Comparison of ENCODE assay signal across 14 cellular contexts in the genomic region with DNA sequence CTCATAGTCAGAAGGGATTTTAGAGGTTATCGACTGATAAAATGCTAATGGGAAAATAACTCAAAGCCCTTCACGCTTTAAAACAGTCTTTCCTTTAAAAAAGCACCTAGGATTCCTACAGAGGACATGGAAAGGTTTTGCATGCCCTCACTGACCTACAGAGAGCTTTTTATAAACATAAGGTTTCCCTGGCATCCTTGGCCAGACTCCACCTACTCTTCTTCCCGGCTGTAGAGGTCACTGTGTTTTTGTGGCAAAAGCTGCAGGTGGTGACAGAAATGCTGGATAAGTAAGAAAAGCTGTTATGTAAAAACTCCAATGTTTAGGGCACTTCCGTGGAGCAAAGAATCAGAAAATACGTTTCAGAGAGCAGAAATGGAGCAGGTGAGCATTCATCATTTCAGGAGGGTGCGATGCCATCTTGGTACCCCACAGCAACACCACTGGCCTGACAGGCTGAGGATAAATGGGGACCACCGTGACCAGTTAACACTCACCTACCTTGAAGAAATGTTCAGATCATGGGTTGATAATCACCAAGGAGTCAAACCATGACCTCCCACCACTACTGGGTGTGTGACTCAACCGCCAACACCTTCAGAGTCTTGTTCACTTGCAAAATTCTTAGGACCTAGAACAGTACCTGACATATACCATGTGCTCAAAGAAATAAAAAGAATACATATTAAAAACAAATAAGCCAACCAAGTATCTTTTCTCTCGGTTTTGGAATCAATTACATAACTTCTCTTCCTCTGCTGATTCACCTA. TPM values are rescaled to one million over a fixed set of nuclear protein-coding genes. Genes with fewer than 3 reads are reported as not detected.
A peak's percentile ranks its signal among the peaks of the same experiment; 100 is the strongest.
DNase-seq lines count a peak whose midpoint lies in the region; ATAC-seq and TF ChIP-seq lines count a peak whose summit lies in the region.
"Had no signal": no experiment of that assay in that cellular context is flagged by ENCODE, and none has a peak within 500 bp of the region (broad histone marks: within the 10 kb centered on the region; RNA-seq: fewer than 3 reads in every experiment).

No MANE protein-coding gene starts in this region.

- CTCF ChIA-PET in activated CD8-positive, alpha-beta T cell treated with anti-CD3 and anti-CD28 coated beads for 36 hours (lab: Charles Lee): interaction anchor here (0.9 kb wide), 1 partner anchor 130 kb away, joined by 3 read pairs; no protein-coding TSS in a partner anchor
- CTCF ChIA-PET in activated CD8-positive, alpha-beta T cell treated with anti-CD3 and anti-CD28 coated beads, Interleukin-2, amount 10 ng/mL, durations not matched to agents 7 days and 5 days (lab: Charles Lee): interaction anchor here (1.0 to 2.0 kb wide), 4 partner anchors 17 to 140 kb away, joined by 3 to 6 read pairs (median 4); no protein-coding TSS in a partner anchor

- no peaks in the 10 kb centered on the region for H3K9me3 ChIP-seq in upper lobe of right lung

- peak; percentile 60 for DNase-seq in activated CD8-positive, alpha-beta T cell treated with anti-CD3 and anti-CD28 coated beads for 36 hours
- DNase-seq in activated CD8-positive, alpha-beta T cell treated with anti-CD3 and anti-CD28 coated beads, Interleukin-2, amount 10 ng/mL, durations not matched to agents 7 days and 5 days: no peak
- DNase-seq in fibroblast of the aortic adventitia (ENCODE audit: low read depth) (no peak), upper lobe of right lung (no peak)
- DNase-seq in stimulated activated CD8-positive, alpha-beta memory T cell treated with anti-CD3 and anti-CD28 coated beads, Interleukin-4, amount 100 ng/mL, for 48 hours: peak; percentile 46
- DNase-seq: DMS53, NCI-H146, NCI-H526 treated with DMSO at 0.1 percent for 48 hours had no signal

- peaks cover 39% of the 10 kb centered on the region for H3K4me1 ChIP-seq in upper lobe of right lung

- intact Hi-C loops in activated CD8-positive, alpha-beta T cell treated with anti-CD3 and anti-CD28 coated beads for 36 hours (cut with micrococcal nuclease): loop anchor here (2.0 to 5.0 kb wide), 3 partner anchors 43 to 129 kb away; no protein-coding TSS in a partner anchor
- intact Hi-C loops in upper lobe of right lung (cut with DNase I): no loop called here

- no peaks in the 10 kb centered on the region for H3K27me3 ChIP-seq in upper lobe of right lung
- H3K27me3 ChIP-seq: cardiac muscle cell had no signal

- no peaks in the 10 kb centered on the region for H3K9me3 Mint-ChIP-seq in activated CD8-positive, alpha-beta T cell treated with anti-CD3 and anti-CD28 coated beads for 36 hours
- H3K9me3 Mint-ChIP-seq in activated CD8-positive, alpha-beta T cell treated with anti-CD3 and anti-CD28 coated beads, Interleukin-2, amount 10 ng/mL, durations not matched to agents 7 days and 5 days (ENCODE audit: insufficient read depth): no peaks in the 10 kb centered on the region
- H3K9me3 Mint-ChIP-seq: IgD-negative memory B cell had no signal

- H3K4me3 ChIP-seq in fibroblast of the aortic adventitia (ENCODE audit: low read depth, low read length): no peak overlapping the region
- H3K4me3 ChIP-seq in upper lobe of right lung: no peak overlapping the region
- H3K4me3 ChIP-seq: cardiac muscle cell had no signal

- no peak overlapping the region for H3K27ac Mint-ChIP-seq in activated CD8-positive, alpha-beta T cell treated with anti-CD3 and anti-CD28 coated beads for 36 hours
- no peak overlapping the region for H3K27ac Mint-ChIP-seq in activated CD8-positive, alpha-beta T cell treated with anti-CD3 and anti-CD28 coated beads, Interleukin-2, amount 10 ng/mL, durations not matched to agents 7 days and 5 days

- H3K27me3 Mint-ChIP-seq in activated CD8-positive, alpha-beta T cell treated with anti-CD3 and anti-CD28 coated beads for 36 hours: no peaks in the 10 kb centered on the region
- no peaks in the 10 kb centered on the region for H3K27me3 Mint-ChIP-seq in activated CD8-positive, alpha-beta T cell treated with anti-CD3 and anti-CD28 coated beads, Interleukin-2, amount 10 ng/mL, durations not matched to agents 7 days and 5 days (ENCODE audit: low read depth)

- no peak for TF ChIP-seq CTCF in activated CD8-positive, alpha-beta T cell treated with anti-CD3 and anti-CD28 coated beads for 36 hours (IDR thresholded peaks at IDR 0.05)
- TF ChIP-seq CTCF in VCaP (conservative IDR thresholded peaks at IDR 0.05): no peak; the same call in 1 of the 2 replicates
- peak; percentile 3 for TF ChIP-seq CTCF in fibroblast of the aortic adventitia (IDR thresholded peaks at IDR 0.05; ENCODE audit: insufficient read depth, low read length)
- no peak for TF ChIP-seq CTCF in upper lobe of right lung (IDR thresholded peaks at IDR 0.05)

- H3K27ac ChIP-seq in VCaP (peak overlapping the region; percentile 62), upper lobe of right lung (no peak overlapping the region)
- H3K27ac ChIP-seq: cardiac muscle cell, RWPE1 had no signal

- peak; percentile 67 for ATAC-seq in activated CD8-positive, alpha-beta T cell treated with anti-CD3 and anti-CD28 coated beads for 36 hours
- no peak for ATAC-seq in activated CD8-positive, alpha-beta T cell treated with anti-CD3 and anti-CD28 coated beads, Interleukin-2, amount 10 ng/mL, durations not matched to agents 7 days and 5 days
- ATAC-seq in upper lobe of right lung (no peak), HG03520 (IDR thresholded peaks at IDR 0.05; ENCODE audit: unreplicated experiment) (no peak), HG03442 (IDR thresholded peaks at IDR 0.05; ENCODE audit: unreplicated experiment) (no peak)

- POLR2A ChIA-PET in activated CD8-positive, alpha-beta T cell treated with anti-CD3 and anti-CD28 coated beads for 36 hours (lab: Charles Lee): interaction anchor here (2.9 kb wide), 1 partner anchor 11 kb away, joined by 10 read pairs; no protein-coding TSS in a partner anchor
- POLR2A ChIA-PET in activated CD8-positive, alpha-beta T cell treated with anti-CD3 and anti-CD28 coated beads, Interleukin-2, amount 10 ng/mL, durations not matched to agents 7 days and 5 days (lab: Charles Lee): interaction anchor here (0.6 kb wide), 1 partner anchor 74 kb away, joined by 3 read pairs; no protein-coding TSS in a partner anchor

- no peak overlapping the region for H3K4me3 Mint-ChIP-seq in activated CD8-positive, alpha-beta T cell treated with anti-CD3 and anti-CD28 coated beads for 36 hours
- no peak overlapping the region for H3K4me3 Mint-ChIP-seq in activated CD8-positive, alpha-beta T cell treated with anti-CD3 and anti-CD28 coated beads, Interleukin-2, amount 10 ng/mL, durations not matched to agents 7 days and 5 days

- peaks cover 19% of the 10 kb centered on the region for H3K36me3 Mint-ChIP-seq in activated CD8-positive, alpha-beta T cell treated with anti-CD3 and anti-CD28 coated beads for 36 hours (ENCODE audit: low read depth)
- peaks cover 30% of the 10 kb centered on the region for H3K36me3 Mint-ChIP-seq in activated CD8-positive, alpha-beta T cell treated with anti-CD3 and anti-CD28 coated beads, Interleukin-2, amount 10 ng/mL, durations not matched to agents 7 days and 5 days (ENCODE audit: low read depth)

- H3K4me1 Mint-ChIP-seq in activated CD8-positive, alpha-beta T cell treated with anti-CD3 and anti-CD28 coated beads for 36 hours (ENCODE audit: low read depth): peaks cover 89% of the 10 kb centered on the region
- peaks cover 69% of the 10 kb centered on the region for H3K4me1 Mint-ChIP-seq in activated CD8-positive, alpha-beta T cell treated with anti-CD3 and anti-CD28 coated beads, Interleukin-2, amount 10 ng/mL, durations not matched to agents 7 days and 5 days (ENCODE audit: low read depth)

- H3K36me3 ChIP-seq in upper lobe of right lung: no peaks in the 10 kb centered on the region
- H3K36me3 ChIP-seq: cardiac muscle cell had no signal

RNA-seq across cellular contexts. Expression of a gene that starts 46.6 kb away (rescaled TPM):
- total RNA-seq in activated CD8-positive, alpha-beta T cell treated with anti-CD3 and anti-CD28 coated beads for 36 hours: 10 to 100 TPM; 62.6 to 67.8 TPM
- total RNA-seq in activated CD8-positive, alpha-beta T cell treated with anti-CD3 and anti-CD28 coated beads, Interleukin-2, amount 10 ng/mL, durations not matched to agents 7 days and 5 days: 100 to 1,000 TPM; 109 to 111 TPM
- total RNA-seq in fibroblast of the aortic adventitia (ENCODE audit: low replicate concordance) (7.7 and 11.7 TPM in 2 replicates), upper lobe of right lung (40.4 TPM)

Comparison
In these comparisons a context has a peak if more than half of its experiments do, and no peak if none do; other contexts are left out.
1. DNase-seq: peak in activated CD8-positive, alpha-beta T cell treated with anti-CD3 and anti-CD28 coated beads for 36 hours (single experiment) and stimulated activated CD8-positive, alpha-beta memory T cell treated with anti-CD3 and anti-CD28 coated beads, Interleukin-4, amount 100 ng/mL, for 48 hours (single experiment); none in activated CD8-positive, alpha-beta T cell treated with anti-CD3 and anti-CD28 coated beads, Interleukin-2, amount 10 ng/mL, durations not matched to agents 7 days and 5 days (single experiment), fibroblast of the aortic adventitia (single experiment) and upper lobe of right lung (single experiment).